10 cellular contexts compared by ENCODE assay signal in genomic region chr5:54644226-54644625, GRCh38.
DNase-seq lines count a peak whose midpoint lies in the region; FAIRE-seq and TF ChIP-seq lines count a peak whose summit lies in the region.
"Had no signal": no experiment of that assay in that cellular context is flagged by ENCODE, and none has a peak within 500 bp of the region (broad histone marks: within the 10 kb centered on the region; RNA-seq: fewer than 3 reads in every experiment).

No MANE protein-coding gene starts in this region.

- H3K27me3 ChIP-seq in endothelial cell of umbilical vein (ENCODE audit: control insufficient read depth in 2 of 2, insufficient read depth in 2 of 2, low read length in 2 of 2), result no peaks in the 10 kb centered on the region

- H3K79me2 ChIP-seq in endothelial cell of umbilical vein (ENCODE audit: control insufficient read depth, insufficient read depth, low read length), result no peaks in the 10 kb centered on the region

- no peak for TF ChIP-seq CTCF in Calu3 (IDR thresholded peaks at IDR 0.05; ENCODE audit: unreplicated experiment)
- no peak for TF ChIP-seq CTCF in endothelial cell of umbilical vein (IDR thresholded peaks at IDR 0.05; ENCODE audit: extremely low read depth in 1 of 2, insufficient read depth in 1 of 2, low read depth in 1 of 2, low read length in 2 of 2)

- H3K4me2 ChIP-seq in endothelial cell of umbilical vein (ENCODE audit: insufficient read depth, low read length), result peak overlapping the region; percentile 20

- H3K9me3 ChIP-seq in endothelial cell of umbilical vein (replicated peaks; ENCODE audit: control insufficient read depth, insufficient read depth, low read length), result no peaks in the 10 kb centered on the region

- TF ChIP-seq POLR2A in endothelial cell of umbilical vein (IDR thresholded peaks at IDR 0.05; ENCODE audit: low read depth, low read length), result no peak

- intact Hi-C loops in Calu3 (cut with micrococcal nuclease; ENCODE audit: unreplicated experiment), result loop anchor here (10.0 kb wide), 1 partner anchor 119 kb away; no protein-coding TSS in a partner anchor
- intact Hi-C loops in endothelial cell of umbilical vein (cut with micrococcal nuclease), result loop anchor here (5.0 to 10.0 kb wide), 2 partner anchors 82 to 191 kb away; no protein-coding TSS in a partner anchor

- H3K36me3 ChIP-seq in endothelial cell of umbilical vein (ENCODE audit: control insufficient read depth in 2 of 2, extremely low read depth in 1 of 2, insufficient read depth in 2 of 2, low read length in 2 of 2), result no peaks in the 10 kb centered on the region

- H3K4me3 ChIP-seq in endothelial cell of umbilical vein (replicated peaks in 1 of 3; ENCODE audit: insufficient read depth in 1 of 3, low read depth in 1 of 3, low read length in 3 of 3), result no peak overlapping the region

- no peaks in the 10 kb centered on the region for H3K9me1 ChIP-seq in endothelial cell of umbilical vein (replicated peaks; ENCODE audit: control insufficient read depth, extremely low read depth, insufficient read depth, low read length)

- peak; percentile 54 for FAIRE-seq in RCC 7860 (lab: Jason Lieb, UNC)
- FAIRE-seq in endothelial cell of umbilical vein (lab: Jason Lieb, UNC), result peak; percentile 86

- H3K27me3 Mint-ChIP-seq in Calu3 (ENCODE audit: unreplicated experiment), result no peaks in the 10 kb centered on the region
- H3K27me3 Mint-ChIP-seq: activated CD8-positive, alpha-beta memory T cell treated with anti-CD3 and anti-CD28 coated beads, Interleukin-2, amount 10 ng/mL, durations not matched to agents 7 days and 5 days had no signal

- peak; percentile 42 for DNase-seq in Calu3
- peak; percentile 73 for DNase-seq in RCC 7860 (ENCODE audit: low spot score)
- DNase-seq in endothelial cell of umbilical vein (ENCODE audit: low read depth, low spot score), result peak; percentile 86
- DNase-seq in renal cortical epithelial cell (ENCODE audit: low read depth), result peak; percentile 90
- no peak for DNase-seq in activated CD4-positive, CD25-positive, alpha-beta regulatory T cell treated with anti-CD3 and anti-CD28 coated beads, Interleukin-2, amount 50 U/mL, for 72 hours
- no peak for DNase-seq in HK-2 (ENCODE audit: unreplicated experiment)
- no peak for DNase-seq in NK-92 (lab: John Stamatoyannopoulos, UW; ENCODE audit: unreplicated experiment)
- no peak for DNase-seq in NCI-H187 treated with DMSO at 0.1 percent for 48 hours (lab: John Stamatoyannopoulos, UW)
- DNase-seq: activated CD8-positive, alpha-beta memory T cell treated with anti-CD3 and anti-CD28 coated beads, Interleukin-2, amount 10 ng/mL, durations not matched to agents 7 days and 5 days; stimulated activated CD4-positive, alpha-beta T cell treated with anti-CD3 and anti-CD28 coated beads, Interleukin-4, amount 100 ng/mL, for 1 hour had no signal

- no peak overlapping the region for H2AFZ ChIP-seq in endothelial cell of umbilical vein (ENCODE audit: low read depth, low read length)

- no peaks in the 10 kb centered on the region for H3K36me3 Mint-ChIP-seq in Calu3 (ENCODE audit: insufficient read depth, unreplicated experiment)

- no peak overlapping the region for H3K9ac ChIP-seq in endothelial cell of umbilical vein (replicated peaks; ENCODE audit: extremely low read depth, insufficient read depth, low read length)

- H3K4me1 ChIP-seq in endothelial cell of umbilical vein (ENCODE audit: control insufficient read depth, extremely low read depth, insufficient read depth, low read length), result peaks cover 23% of the 10 kb centered on the region

- no peak overlapping the region for H3K4me3 Mint-ChIP-seq in Calu3 (ENCODE audit: low read depth, unreplicated experiment)
- H3K4me3 Mint-ChIP-seq: activated CD8-positive, alpha-beta memory T cell treated with anti-CD3 and anti-CD28 coated beads, Interleukin-2, amount 10 ng/mL, durations not matched to agents 7 days and 5 days had no signal

- BruUV-seq in Calu3 (replicated peaks; lab: Mats Ljungman, UMichigan) (no TSS peak), endothelial cell of umbilical vein (replicated peaks; lab: Mats Ljungman, UMichigan) (no TSS peak)

- peaks cover 6% of the 10 kb centered on the region for H3K9me3 Mint-ChIP-seq in Calu3 (ENCODE audit: low read depth, unreplicated experiment)

- H3K4me1 Mint-ChIP-seq in Calu3 (ENCODE audit: low read depth, unreplicated experiment), result peaks cover 37% of the 10 kb centered on the region

- no peak overlapping the region for H3K27ac Mint-ChIP-seq in Calu3 (ENCODE audit: unreplicated experiment)

- dilution Hi-C loops in endothelial cell of umbilical vein (cut with MboI; ENCODE audit: extremely low pct_ligation_motif_present, low sequenced_read_pairs), result no loop called here

- peak overlapping the region; percentile 32 for H3K27ac ChIP-seq in endothelial cell of umbilical vein (ENCODE audit: insufficient read depth, low read depth, low read length)

- CTCF ChIA-PET in Calu3 (lab: Charles Lee), result interaction anchor here (0.6 to 0.9 kb wide), 3 partner anchors 58 to 127 kb away, joined by 3 to 4 read pairs (median 3); no protein-coding TSS in a partner anchor
- CTCF ChIA-PET in endothelial cell of umbilical vein (lab: Charles Lee), result interaction anchor here (1.1 to 2.0 kb wide), 2 partner anchors 13 to 201 kb away, joined by 4 to 6 read pairs; no protein-coding TSS in a partner anchor

- no peaks in the 10 kb centered on the region for H4K20me1 ChIP-seq in endothelial cell of umbilical vein (replicated peaks; ENCODE audit: control insufficient read depth, extremely low read depth, insufficient read depth, low read length)

- POLR2A ChIA-PET in endothelial cell of umbilical vein (lab: Charles Lee), result interaction anchor here (0.6 kb wide), 1 partner anchor 433 kb away, joined by 3 read pairs; no protein-coding TSS in a partner anchor

TF ChIP-seq in endothelial cell of umbilical vein, 7 proteins besides CTCF, POLR2A, EP300 and RAD21:
- TF ChIP-seq MYC (IDR thresholded peaks at IDR 0.05; ENCODE audit: low read depth, low read length) (no peak), POLR2AphosphoS5 (IDR thresholded peaks at IDR 0.05; ENCODE audit: insufficient read depth, low read depth, low read length) (no peak), JUN (IDR thresholded peaks at IDR 0.05; ENCODE audit: borderline replicate concordance, insufficient read depth, insufficient read length, low read depth) (peak; percentile 38), FOS (IDR thresholded peaks at IDR 0.05; ENCODE audit: borderline replicate concordance, insufficient read depth, low read length) (peak; percentile 82), GATA2 (IDR thresholded peaks at IDR 0.05; ENCODE audit: insufficient read depth, insufficient read length, low read depth, low read length) (peak; percentile 36)
TF ChIP-seq in endothelial cell of umbilical vein: peak in this region for 3.

Comparison
In these comparisons a context has a peak if more than half of its experiments do, and no peak if none do; other contexts are left out.
1. DNase-seq: peak in Calu3 (single experiment), RCC 7860 (single experiment), endothelial cell of umbilical vein (single experiment) and renal cortical epithelial cell (single experiment); none in activated CD4-positive, CD25-positive, alpha-beta regulatory T cell treated with anti-CD3 and anti-CD28 coated beads, Interleukin-2, amount 50 U/mL, for 72 hours (single experiment), HK-2 (single experiment), NK-92 (single experiment) and NCI-H187 treated with DMSO at 0.1 percent for 48 hours (single experiment).